In genomic region chr1:70966018-70966638, GRCh38 we compare ENCODE assay signal across 9 cellular contexts.
A peak's percentile ranks its signal among the peaks of the same experiment; 100 is the strongest.
DNase-seq lines count a peak whose midpoint lies in the region; ATAC-seq and TF ChIP-seq lines count a peak whose summit lies in the region.
"Had no signal": no experiment of that assay in that cellular context is flagged by ENCODE, and none has a peak within 500 bp of the region (broad histone marks: within the 10 kb centered on the region; RNA-seq: fewer than 3 reads in every experiment).

No MANE protein-coding gene starts in this region.

- H3K36me3 ChIP-seq in OCI-LY1 (ENCODE audit: insufficient read depth, low read length) (no peaks in the 10 kb centered on the region), hepatocyte (replicated peaks; ENCODE audit: insufficient read depth, low read depth) (no peaks in the 10 kb centered on the region)

- H4K20me1 ChIP-seq in OCI-LY1 (ENCODE audit: insufficient read depth, low read length) (no peaks in the 10 kb centered on the region), hepatocyte (ENCODE audit: insufficient read depth, poor library complexity, severe bottlenecking) (no peaks in the 10 kb centered on the region)

- WGBS in hepatocyte (ENCODE audit: low lambda C conversion rate, missing lambda C conversion rate) = 42% methylated on average over 2 of the region's 2 CpGs

- H3K79me2 ChIP-seq in OCI-LY1 (ENCODE audit: insufficient read depth, low read length) (no peaks in the 10 kb centered on the region), hepatocyte (no peaks in the 10 kb centered on the region)

- no peaks in the 10 kb centered on the region for H3K9me3 ChIP-seq in OCI-LY1 (ENCODE audit: low read length)
- H3K9me3 ChIP-seq in hepatocyte (ENCODE audit: low read depth) = no peaks in the 10 kb centered on the region

- H3K27me3 ChIP-seq in OCI-LY1 (ENCODE audit: insufficient read depth, low read length) (no peaks in the 10 kb centered on the region), hepatocyte (no peaks in the 10 kb centered on the region)

- no peaks in the 10 kb centered on the region for H3F3A ChIP-seq in OCI-LY1 (ENCODE audit: insufficient read depth, low read length)

- H3K4me1 ChIP-seq in OCI-LY1 (ENCODE audit: insufficient read depth, low read length, severe bottlenecking) (no peaks in the 10 kb centered on the region), hepatocyte (ENCODE audit: insufficient read depth) (no peaks in the 10 kb centered on the region)

- H3K27ac ChIP-seq in OCI-LY1 (ENCODE audit: low read depth, low read length, poor library complexity, severe bottlenecking) (no peak overlapping the region), hepatocyte (no peak overlapping the region)

- H2AFZ ChIP-seq in OCI-LY1 (ENCODE audit: low read length) (no peak overlapping the region), hepatocyte (no peak overlapping the region)

- no peaks in the 10 kb centered on the region for H3K9me2 ChIP-seq in OCI-LY1 (ENCODE audit: low read depth, low read length)
- H3K9me2 ChIP-seq in hepatocyte (replicated peaks; ENCODE audit: insufficient read depth) = no peaks in the 10 kb centered on the region

- H3K4me2 ChIP-seq in OCI-LY1 (ENCODE audit: low read length) (no peak overlapping the region), hepatocyte (no peak overlapping the region)

- H3K9ac ChIP-seq in OCI-LY1 (ENCODE audit: low read length) = no peak overlapping the region

- peak; percentile 72 for ATAC-seq in GM21717 (IDR thresholded peaks at IDR 0.05; ENCODE audit: unreplicated experiment)

- TF ChIP-seq CTCF in OCI-LY1 (IDR thresholded peaks at IDR 0.05; ENCODE audit: low read length) (peak; percentile 34), hepatocyte (IDR thresholded peaks at IDR 0.05; ENCODE audit: poor library complexity) (peak; percentile 24)

- H3K4me3 ChIP-seq in OCI-LY1 (ENCODE audit: low read depth, low read length, poor library complexity, severe bottlenecking) = no peak overlapping the region
- no peak overlapping the region for H3K4me3 ChIP-seq in hepatocyte

- peak; percentile 37 for DNase-seq in ELR (ENCODE audit: low read depth)
- no peak for DNase-seq in hepatocyte (ENCODE audit: low spot score)
- no peak for DNase-seq in SHP77 treated with DMSO at 0.1 percent for 48 hours (lab: John Stamatoyannopoulos, UW)
- no peak for DNase-seq in NCI-H1930 (lab: John Stamatoyannopoulos, UW)
- no peak for DNase-seq in NCI-H128 (lab: John Stamatoyannopoulos, UW; ENCODE audit: unreplicated experiment)
- no peak for DNase-seq in mesenteric fat pad (ENCODE audit: low spot score)
- DNase-seq: activated CD4-positive, alpha-beta T cell treated with anti-CD3 and anti-CD28 coated beads, Interleukin-2, amount 50 U/mL, for 4 hours had no signal
